Comparison of ENCODE assay signal across 13 cellular contexts in genomic region chr17:32492648-32493289, GRCh38. TPM values are rescaled to one million over a fixed set of nuclear protein-coding genes. Genes with fewer than 3 reads are reported as not detected.
DNase-seq lines count a peak whose midpoint lies in the region; ATAC-seq and TF ChIP-seq lines count a peak whose summit lies in the region.
"Had no signal": no experiment of that assay in that cellular context is flagged by ENCODE, and none has a peak within 500 bp of the region (broad histone marks: within the 10 kb centered on the region; RNA-seq: fewer than 3 reads in every experiment).

No MANE protein-coding gene starts in this region.

- no peak overlapping the region for H3K9ac ChIP-seq in HCT116 (ENCODE audit: low read length)
- no peak overlapping the region for H3K9ac ChIP-seq in neural progenitor cell

- H3K27ac Mint-ChIP-seq in activated CD4-positive, alpha-beta T cell treated with anti-CD3 and anti-CD28 coated beads for 36 hours: peak overlapping the region; percentile 91
- H3K27ac Mint-ChIP-seq in activated CD8-positive, alpha-beta T cell treated with anti-CD3 and anti-CD28 coated beads, Interleukin-2, amount 10 ng/mL, durations not matched to agents 7 days and 5 days: peak overlapping the region; percentile 48
- peak overlapping the region; percentile 4 for H3K27ac Mint-ChIP-seq in neural progenitor cell

- peaks cover 12 to 40% of the 10 kb centered on the region in 2 experiments for H3K4me1 ChIP-seq in HCT116 (ENCODE audit: control insufficient read depth in 1 of 2, insufficient read depth in 2 of 2, low read length in 2 of 2)
- peaks cover 26% of the 10 kb centered on the region for H3K4me1 ChIP-seq in neural progenitor cell
- H3K4me1 ChIP-seq: colonic mucosa had no signal

- no peaks in the 10 kb centered on the region for H3K9me2 ChIP-seq in HCT116 (ENCODE audit: insufficient read depth)

- RAD21 ChIA-PET in HCT116 (lab: Charles Lee; ENCODE audit: low non-redundant PET in 1 of 2, low total read pairs in 2 of 2, uncharacterized antibody in 2 of 2, unreplicated experiment in 2 of 2): no interaction called here

- H3K9me3 ChIP-seq in HCT116 (ENCODE audit: control insufficient read depth in 1 of 2, insufficient read depth in 1 of 2, low read depth in 1 of 2, low read length in 2 of 2) (no peaks in the 10 kb centered on the region), neural progenitor cell (ENCODE audit: low read depth) (no peaks in the 10 kb centered on the region)
- H3K9me3 ChIP-seq: colonic mucosa, right lobe of liver, transverse colon had no signal

- intact Hi-C loops in activated CD4-positive, alpha-beta T cell treated with anti-CD3 and anti-CD28 coated beads for 36 hours (cut with DNase I, micrococcal nuclease): no loop called here
- intact Hi-C loops in HCT116 (cut with micrococcal nuclease): no loop called here

- no peaks in the 10 kb centered on the region for H3F3A ChIP-seq in neural progenitor cell (ENCODE audit: low read depth)

- TF ChIP-seq POLR2A in HCT116 (IDR thresholded peaks at IDR 0.05; ENCODE audit: borderline replicate concordance, extremely low read depth, insufficient read depth, insufficient read length): no peak

- no peak for DNase-seq in activated CD4-positive, alpha-beta T cell treated with anti-CD3 and anti-CD28 coated beads for 36 hours
- DNase-seq in activated CD4-positive, alpha-beta T cell treated with anti-CD3 and anti-CD28 coated beads for 4 hours: no peak
- DNase-seq in HCT116 (ENCODE audit: low read depth, low spot score): no peak
- no peak for DNase-seq in activated CD8-positive, alpha-beta T cell treated with anti-CD3 and anti-CD28 coated beads, Interleukin-2, amount 10 ng/mL, durations not matched to agents 7 days and 5 days
- no peak for DNase-seq in neural progenitor cell (ENCODE audit: low spot score)
- no peak for DNase-seq in cortex of kidney (lab: John Stamatoyannopoulos, UW)
- DNase-seq in stimulated activated naive CD4-positive, alpha-beta T cell (lab: John Stamatoyannopoulos, UW): no peak
- DNase-seq: activated effector memory CD4-positive, alpha-beta T cell treated with Interleukin-2 at 50 U/mL for 16 hours; colonic mucosa; NCI-H345; right lobe of liver; transverse colon had no signal

- H3K4me2 ChIP-seq in HCT116 (ENCODE audit: low read length): no peak overlapping the region
- no peak overlapping the region for H3K4me2 ChIP-seq in neural progenitor cell

- no peaks in the 10 kb centered on the region; a peak in 1 of 4 replicates for H3K36me3 ChIP-seq in HCT116 (ENCODE audit: control insufficient read depth in 1 of 2, insufficient read depth in 2 of 2, low read length in 2 of 2)
- H3K36me3 ChIP-seq in neural progenitor cell: no peaks in the 10 kb centered on the region
- H3K36me3 ChIP-seq: colonic mucosa, right lobe of liver, transverse colon had no signal

- no peak for TF ChIP-seq CTCF in HCT116 (IDR thresholded peaks at IDR 0.05 in 2 of 3, conservative IDR thresholded peaks at IDR 0.05 in 1 of 3; ENCODE audit: borderline replicate concordance in 1 of 3, insufficient read depth in 1 of 3, low read depth in 2 of 3, low read length in 2 of 3)
- no peak for TF ChIP-seq CTCF in neural progenitor cell (IDR thresholded peaks at IDR 0.05)

- H3K9me3 Mint-ChIP-seq in activated CD4-positive, alpha-beta T cell treated with anti-CD3 and anti-CD28 coated beads for 36 hours (ENCODE audit: low read depth): no peaks in the 10 kb centered on the region
- H3K9me3 Mint-ChIP-seq in activated CD8-positive, alpha-beta T cell treated with anti-CD3 and anti-CD28 coated beads, Interleukin-2, amount 10 ng/mL, durations not matched to agents 7 days and 5 days (ENCODE audit: insufficient read depth): no peaks in the 10 kb centered on the region
- H3K9me3 Mint-ChIP-seq in neural progenitor cell: no peaks in the 10 kb centered on the region

- H2AFZ ChIP-seq in HCT116 (ENCODE audit: low read depth, low read length, poor library complexity, severe bottlenecking): no peak overlapping the region
- no peak overlapping the region for H2AFZ ChIP-seq in neural progenitor cell (replicated peaks)

- CTCF ChIA-PET in activated CD4-positive, alpha-beta T cell treated with anti-CD3 and anti-CD28 coated beads for 36 hours (lab: Charles Lee): interaction anchor here (0.6 to 1.2 kb wide), 4 partner anchors 9 to 1194 kb away, joined by 3 to 4 read pairs (median 3); no protein-coding TSS in a partner anchor
- CTCF ChIA-PET in HCT116 (lab: Charles Lee): interaction anchor here (0.9 kb wide), 1 partner anchor 30 kb away, joined by 3 read pairs; no protein-coding TSS in a partner anchor
- CTCF ChIA-PET in activated CD8-positive, alpha-beta T cell treated with anti-CD3 and anti-CD28 coated beads, Interleukin-2, amount 10 ng/mL, durations not matched to agents 7 days and 5 days (lab: Charles Lee): interaction anchor here (0.7 to 2.5 kb wide), 6 partner anchors 8 to 49 kb away, joined by 3 to 24 read pairs (median 4); partner anchors contain the start of gene PSMD11

- H4K20me1 ChIP-seq in HCT116 (ENCODE audit: insufficient read depth): no peaks in the 10 kb centered on the region
- H4K20me1 ChIP-seq in neural progenitor cell (ENCODE audit: low read depth): peaks cover 36% of the 10 kb centered on the region

- peaks cover 62% of the 10 kb centered on the region for H3K4me1 Mint-ChIP-seq in activated CD4-positive, alpha-beta T cell treated with anti-CD3 and anti-CD28 coated beads for 36 hours
- peaks cover 69% of the 10 kb centered on the region for H3K4me1 Mint-ChIP-seq in activated CD8-positive, alpha-beta T cell treated with anti-CD3 and anti-CD28 coated beads, Interleukin-2, amount 10 ng/mL, durations not matched to agents 7 days and 5 days (ENCODE audit: low read depth)
- peaks cover 56% of the 10 kb centered on the region for H3K4me1 Mint-ChIP-seq in neural progenitor cell

- TSS peak; percentile 66 for BruUV-seq in HCT116 (replicated peaks; lab: Mats Ljungman, UMichigan)

- H3K27me3 Mint-ChIP-seq in activated CD4-positive, alpha-beta T cell treated with anti-CD3 and anti-CD28 coated beads for 36 hours: no peaks in the 10 kb centered on the region
- H3K27me3 Mint-ChIP-seq in activated CD8-positive, alpha-beta T cell treated with anti-CD3 and anti-CD28 coated beads, Interleukin-2, amount 10 ng/mL, durations not matched to agents 7 days and 5 days (ENCODE audit: low read depth): no peaks in the 10 kb centered on the region
- H3K27me3 Mint-ChIP-seq in neural progenitor cell (ENCODE audit: insufficient read depth, low read depth): peaks cover 3% of the 10 kb centered on the region

- no peak overlapping the region for H3K27ac ChIP-seq in HCT116 (ENCODE audit: low read depth, low read length)
- no peak overlapping the region for H3K27ac ChIP-seq in neural progenitor cell
- H3K27ac ChIP-seq: colonic mucosa, right lobe of liver, transverse colon had no signal

- no peak for TF ChIP-seq RAD21 in HCT116 (IDR thresholded peaks at IDR 0.05; ENCODE audit: low read depth)

- H3K4me3 ChIP-seq in HCT116 (replicated peaks in 1 of 2; ENCODE audit: low read depth in 1 of 2, low read length in 2 of 2): no peak overlapping the region
- H3K4me3 ChIP-seq in neural progenitor cell: no peak overlapping the region
- H3K4me3 ChIP-seq: colonic mucosa, right lobe of liver, transverse colon had no signal

- H3K27me3 ChIP-seq in HCT116 (ENCODE audit: insufficient read depth, low read length): no peaks in the 10 kb centered on the region
- H3K27me3 ChIP-seq in neural progenitor cell: no peaks in the 10 kb centered on the region
- H3K27me3 ChIP-seq: colonic mucosa, right lobe of liver, transverse colon had no signal

- peaks cover 32% of the 10 kb centered on the region for H3K36me3 Mint-ChIP-seq in activated CD4-positive, alpha-beta T cell treated with anti-CD3 and anti-CD28 coated beads for 36 hours (ENCODE audit: low read depth)
- H3K36me3 Mint-ChIP-seq in activated CD8-positive, alpha-beta T cell treated with anti-CD3 and anti-CD28 coated beads, Interleukin-2, amount 10 ng/mL, durations not matched to agents 7 days and 5 days (ENCODE audit: low read depth): peaks cover 24% of the 10 kb centered on the region
- H3K36me3 Mint-ChIP-seq in neural progenitor cell: peaks cover 16% of the 10 kb centered on the region

- POLR2A ChIA-PET in activated CD4-positive, alpha-beta T cell treated with anti-CD3 and anti-CD28 coated beads for 36 hours (lab: Charles Lee): interaction anchor here (0.7 to 1.3 kb wide), 3 partner anchors 24 to 352 kb away, joined by 3 to 9 read pairs (median 4); no protein-coding TSS in a partner anchor
- POLR2A ChIA-PET in HCT116 (lab: Charles Lee): no interaction called here
- POLR2A ChIA-PET in activated CD8-positive, alpha-beta T cell treated with anti-CD3 and anti-CD28 coated beads, Interleukin-2, amount 10 ng/mL, durations not matched to agents 7 days and 5 days (lab: Charles Lee): no interaction called here

- no peaks in the 10 kb centered on the region for H3K79me2 ChIP-seq in HCT116 (ENCODE audit: insufficient read depth, low read length)
- peaks cover 30% of the 10 kb centered on the region for H3K79me2 ChIP-seq in neural progenitor cell (ENCODE audit: low read depth)

- H3K4me3 Mint-ChIP-seq in activated CD4-positive, alpha-beta T cell treated with anti-CD3 and anti-CD28 coated beads for 36 hours: no peak overlapping the region
- H3K4me3 Mint-ChIP-seq in activated CD8-positive, alpha-beta T cell treated with anti-CD3 and anti-CD28 coated beads, Interleukin-2, amount 10 ng/mL, durations not matched to agents 7 days and 5 days: no peak overlapping the region
- no peak overlapping the region for H3K4me3 Mint-ChIP-seq in neural progenitor cell

- no peak for ATAC-seq in activated CD4-positive, alpha-beta T cell treated with anti-CD3 and anti-CD28 coated beads for 36 hours
- ATAC-seq in HCT116 (no peak), HG03520 (IDR thresholded peaks at IDR 0.05; ENCODE audit: unreplicated experiment) (no peak)
- no peak for ATAC-seq in activated CD8-positive, alpha-beta T cell treated with anti-CD3 and anti-CD28 coated beads, Interleukin-2, amount 10 ng/mL, durations not matched to agents 7 days and 5 days

TF ChIP-seq in HCT116, 20 proteins besides CTCF, POLR2A, EP300 and RAD21 (continues in another document):
- TF ChIP-seq SP1 (IDR thresholded peaks at IDR 0.05; ENCODE audit: low read depth) (no peak), ZFX (IDR thresholded peaks at IDR 0.05) (no peak), SIN3A (IDR thresholded peaks at IDR 0.05; ENCODE audit: low read depth) (no peak)

RNA-seq across cellular contexts. Expression of gene CDK5R1, which starts 6.0 kb away (rescaled TPM):
- total RNA-seq in activated CD4-positive, alpha-beta T cell treated with anti-CD3 and anti-CD28 coated beads for 36 hours: 10 to 100 TPM; 15.3 to 15.4 TPM
- total RNA-seq in HCT116 (2021; ENCODE audit: unreplicated experiment) (5.4 TPM), neural progenitor cell (ENCODE audit: low replicate concordance) (6.9 and 8.8 TPM in 2 replicates)
- polyA plus RNA-seq in HCT116 (2012): 2.6 and 2.8 TPM in 2 replicates
- 1 to 10 TPM; 5.8 to 6.5 TPM for total RNA-seq in activated CD8-positive, alpha-beta T cell treated with anti-CD3 and anti-CD28 coated beads, Interleukin-2, amount 10 ng/mL, durations not matched to agents 7 days and 5 days

RNA-seq across cellular contexts. Expression of gene PSMD11, which starts 48.5 kb away (rescaled TPM):
- total RNA-seq in activated CD4-positive, alpha-beta T cell treated with anti-CD3 and anti-CD28 coated beads for 36 hours: 100 to 1,000 TPM; 109 to 135 TPM
- total RNA-seq in HCT116 (2021; ENCODE audit: unreplicated experiment): 143 TPM
- 72.3 and 77.2 TPM in 2 replicates for polyA plus RNA-seq in HCT116 (2012)
- 100 to 1,000 TPM; 100 to 104 TPM for total RNA-seq in activated CD8-positive, alpha-beta T cell treated with anti-CD3 and anti-CD28 coated beads, Interleukin-2, amount 10 ng/mL, durations not matched to agents 7 days and 5 days
- total RNA-seq in neural progenitor cell (ENCODE audit: low replicate concordance): 74.5 and 101 TPM in 2 replicates

Comparison
In these comparisons a context has a peak if more than half of its experiments do, and no peak if none do; other contexts are left out.
1. H3K27ac Mint-ChIP-seq: peak in every context shown above with its lines; median percentile 91 in activated CD4-positive, alpha-beta T cell treated with anti-CD3 and anti-CD28 coated beads for 36 hours; 48 in activated CD8-positive, alpha-beta T cell treated with anti-CD3 and anti-CD28 coated beads, Interleukin-2, amount 10 ng/mL, durations not matched to agents 7 days and 5 days; 4 in neural progenitor cell.